8 cellular contexts compared by ENCODE assay signal in genomic region chr1:33126411-33127000, GRCh38. TPM values are rescaled to one million over a fixed set of nuclear protein-coding genes. Genes with fewer than 3 reads are reported as not detected.
DNase-seq lines count a peak whose midpoint lies in the region; ATAC-seq and TF ChIP-seq lines count a peak whose summit lies in the region.

No MANE protein-coding gene starts in this region.

- no peaks in the 10 kb centered on the region for H3K9me3 ChIP-seq in liver (ENCODE audit: control insufficient read depth in 4 of 4, low read length in 3 of 4)
- H3K9me3 ChIP-seq in thymus (ENCODE audit: control insufficient read depth), result no peaks in the 10 kb centered on the region

- no peak for TF ChIP-seq CTCF in liver (IDR thresholded peaks at IDR 0.05; ENCODE audit: low read depth, low read length, missing input control)

- H3K36me3 ChIP-seq in liver (ENCODE audit: control insufficient read depth in 4 of 4, insufficient read depth in 3 of 4, low read depth in 1 of 4, low read length in 3 of 4) (no peaks in the 10 kb centered on the region), thymus (ENCODE audit: control insufficient read depth, insufficient read depth) (no peaks in the 10 kb centered on the region)

- H3K27me3 Mint-ChIP-seq in activated CD4-positive, alpha-beta T cell treated with anti-CD3 and anti-CD28 coated beads, Interleukin-2, amount 10 ng/mL, durations not matched to agents 24 days and 14 days, result no peaks in the 10 kb centered on the region

- H3K27ac ChIP-seq in angular gyrus (ENCODE audit: low read depth, low read length) (peak overlapping the region; percentile 98), liver (ENCODE audit: low read depth in 1 of 2, low read length in 2 of 2) (peak overlapping the region; percentile 90 to 92), thymus (ENCODE audit: low read depth) (peak overlapping the region; percentile 83)

- ATAC-seq in HG03280 (IDR thresholded peaks at IDR 0.05; ENCODE audit: unreplicated experiment), result no peak
- no peak for ATAC-seq in sciatic nerve

- H3K4me3 ChIP-seq in liver (ENCODE audit: low read depth in 1 of 3, low read length in 3 of 3) (peak overlapping the region; percentile 81 to 99 (median 94)), thymus (ENCODE audit: low read length) (peak overlapping the region; percentile 59)

- no peak for DNase-seq in activated CD4-positive, alpha-beta T cell treated with anti-CD3 and anti-CD28 coated beads, Interleukin-2, amount 10 ng/mL, durations not matched to agents 24 days and 14 days
- DNase-seq in activated CD4-positive, alpha-beta T cell treated with anti-CD3 and anti-CD28 coated beads for 1 hour, result no peak
- DNase-seq in NCI-H2227 (lab: John Stamatoyannopoulos, UW; ENCODE audit: unreplicated experiment) (no peak), sciatic nerve (ENCODE audit: low spot score) (no peak)

- peak overlapping the region; percentile 97 for H3K27ac Mint-ChIP-seq in activated CD4-positive, alpha-beta T cell treated with anti-CD3 and anti-CD28 coated beads, Interleukin-2, amount 10 ng/mL, durations not matched to agents 24 days and 14 days

- WGBS in liver, result 28% methylated on average over 9 of the region's 9 CpGs
- 34% methylated on average over 9 of the region's 9 CpGs for WGBS in thymus

- H3K27me3 ChIP-seq in liver (ENCODE audit: control insufficient read depth in 4 of 4, insufficient read depth in 4 of 4, low read length in 3 of 4), result no peaks in the 10 kb centered on the region
- no peaks in the 10 kb centered on the region for H3K27me3 ChIP-seq in thymus (ENCODE audit: control insufficient read depth, insufficient read depth)

- H3K4me1 ChIP-seq in liver (ENCODE audit: control insufficient read depth in 4 of 4, insufficient read depth in 4 of 4, low read length in 3 of 4), result peaks cover 4 to 32% (median 14%) of the 10 kb centered on the region in 4 donors
- H3K4me1 ChIP-seq in thymus (ENCODE audit: control insufficient read depth, insufficient read depth, low read length), result peaks cover 14% of the 10 kb centered on the region

- peak overlapping the region; percentile 95 to 99 for H3K9ac ChIP-seq in liver (ENCODE audit: low read depth in 1 of 2, low read length in 2 of 2)

- H3K4me3 Mint-ChIP-seq in activated CD4-positive, alpha-beta T cell treated with anti-CD3 and anti-CD28 coated beads, Interleukin-2, amount 10 ng/mL, durations not matched to agents 24 days and 14 days, result peak overlapping the region; percentile 95

- TF ChIP-seq RAD21 in liver (IDR thresholded peaks at IDR 0.05), result no peak

- intact Hi-C loops in activated CD4-positive, alpha-beta T cell treated with anti-CD3 and anti-CD28 coated beads, Interleukin-2, amount 10 ng/mL, durations not matched to agents 24 days and 14 days (cut with micrococcal nuclease), result loop anchor here (2.0 kb wide), 3 partner anchors 46 to 222 kb away; partner anchors contain the start of genes AK2 and AZIN2
- intact Hi-C loops in sciatic nerve (cut with DNase I), result no loop called here

- H3K9me3 Mint-ChIP-seq in activated CD4-positive, alpha-beta T cell treated with anti-CD3 and anti-CD28 coated beads, Interleukin-2, amount 10 ng/mL, durations not matched to agents 24 days and 14 days, result peaks cover 4% of the 10 kb centered on the region

- H3K4me1 Mint-ChIP-seq in activated CD4-positive, alpha-beta T cell treated with anti-CD3 and anti-CD28 coated beads, Interleukin-2, amount 10 ng/mL, durations not matched to agents 24 days and 14 days, result peaks cover 39% of the 10 kb centered on the region

- H3K36me3 Mint-ChIP-seq in activated CD4-positive, alpha-beta T cell treated with anti-CD3 and anti-CD28 coated beads, Interleukin-2, amount 10 ng/mL, durations not matched to agents 24 days and 14 days (ENCODE audit: low read depth), result peaks cover 22% of the 10 kb centered on the region

TF ChIP-seq in liver, 16 proteins besides CTCF, POLR2A, EP300 and RAD21:
- TF ChIP-seq JUND (IDR thresholded peaks at IDR 0.05) (no peak), HNF4G (IDR thresholded peaks at IDR 0.05) (no peak), GABPA (IDR thresholded peaks at IDR 0.05 in 1 of 2, conservative IDR thresholded peaks at IDR 0.05 in 1 of 2) (no peak), TAF1 (conservative IDR thresholded peaks at IDR 0.05) (no peak), EGR1 (IDR thresholded peaks at IDR 0.05; ENCODE audit: low read depth in 2 of 2) (no peak), REST (IDR thresholded peaks at IDR 0.05) (no peak), HNF4A (conservative IDR thresholded peaks at IDR 0.05) (no peak), SP1 (IDR thresholded peaks at IDR 0.05) (no peak), ATF3 (IDR thresholded peaks at IDR 0.05) (no peak), FOXA1 (IDR thresholded peaks at IDR 0.05) (no peak), YY1 (IDR thresholded peaks at IDR 0.05) (no peak), FOXA2 (IDR thresholded peaks at IDR 0.05) (no peak), NR2F2 (IDR thresholded peaks at IDR 0.05) (no peak), RXRA (IDR thresholded peaks at IDR 0.05) (no peak)
- TF ChIP-seq, protein P1, sequence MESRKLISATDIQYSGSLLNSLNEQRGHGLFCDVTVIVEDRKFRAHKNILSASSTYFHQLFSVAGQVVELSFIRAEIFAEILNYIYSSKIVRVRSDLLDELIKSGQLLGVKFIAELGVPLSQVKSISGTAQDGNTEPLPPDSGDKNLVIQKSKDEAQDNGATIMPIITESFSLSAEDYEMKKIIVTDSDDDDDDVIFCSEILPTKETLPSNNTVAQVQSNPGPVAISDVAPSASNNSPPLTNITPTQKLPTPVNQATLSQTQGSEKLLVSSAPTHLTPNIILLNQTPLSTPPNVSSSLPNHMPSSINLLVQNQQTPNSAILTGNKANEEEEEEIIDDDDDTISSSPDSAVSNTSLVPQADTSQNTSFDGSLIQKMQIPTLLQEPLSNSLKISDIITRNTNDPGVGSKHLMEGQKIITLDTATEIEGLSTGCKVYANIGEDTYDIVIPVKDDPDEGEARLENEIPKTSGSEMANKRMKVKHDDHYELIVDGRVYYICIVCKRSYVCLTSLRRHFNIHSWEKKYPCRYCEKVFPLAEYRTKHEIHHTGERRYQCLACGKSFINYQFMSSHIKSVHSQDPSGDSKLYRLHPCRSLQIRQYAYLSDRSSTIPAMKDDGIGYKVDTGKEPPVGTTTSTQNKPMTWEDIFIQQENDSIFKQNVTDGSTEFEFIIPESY (IDR thresholded peaks at IDR 0.05), result no peak
- TF ChIP-seq, protein P2, sequence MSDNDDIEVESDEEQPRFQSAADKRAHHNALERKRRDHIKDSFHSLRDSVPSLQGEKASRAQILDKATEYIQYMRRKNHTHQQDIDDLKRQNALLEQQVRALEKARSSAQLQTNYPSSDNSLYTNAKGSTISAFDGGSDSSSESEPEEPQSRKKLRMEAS (IDR thresholded peaks at IDR 0.05), result no peak

RNA-seq across cellular contexts. Expression of gene AZIN2, which starts 45.6 kb away (rescaled TPM):
- total RNA-seq in activated CD4-positive, alpha-beta T cell treated with anti-CD3 and anti-CD28 coated beads, Interleukin-2, amount 10 ng/mL, durations not matched to agents 24 days and 14 days, result 1.3 and 1.4 TPM in 2 replicates
- total RNA-seq in liver (1 to 10 TPM in 1 of 2 donors, under 1 TPM in 1; 0.79 to 2.6 TPM), sciatic nerve (12.4 TPM)
- polyA plus RNA-seq in liver (under 1 TPM; 0.68 to 0.69 TPM), thymus (4.2 TPM)

RNA-seq across cellular contexts. Expression of gene TRIM62, which starts 55.3 kb away (rescaled TPM):
- 3.1 and 3.2 TPM in 2 replicates for total RNA-seq in activated CD4-positive, alpha-beta T cell treated with anti-CD3 and anti-CD28 coated beads, Interleukin-2, amount 10 ng/mL, durations not matched to agents 24 days and 14 days
- total RNA-seq in liver, result 1 to 10 TPM; 1.1 to 1.3 TPM
- 1 to 10 TPM in 1 of 2 donors, under 1 TPM in 1; 0.60 to 1.2 TPM for polyA plus RNA-seq in liver
- 7.8 TPM for polyA plus RNA-seq in thymus
- 12.7 TPM for total RNA-seq in sciatic nerve
